ENCODE assay signal across 15 cellular contexts in the genomic region with DNA sequence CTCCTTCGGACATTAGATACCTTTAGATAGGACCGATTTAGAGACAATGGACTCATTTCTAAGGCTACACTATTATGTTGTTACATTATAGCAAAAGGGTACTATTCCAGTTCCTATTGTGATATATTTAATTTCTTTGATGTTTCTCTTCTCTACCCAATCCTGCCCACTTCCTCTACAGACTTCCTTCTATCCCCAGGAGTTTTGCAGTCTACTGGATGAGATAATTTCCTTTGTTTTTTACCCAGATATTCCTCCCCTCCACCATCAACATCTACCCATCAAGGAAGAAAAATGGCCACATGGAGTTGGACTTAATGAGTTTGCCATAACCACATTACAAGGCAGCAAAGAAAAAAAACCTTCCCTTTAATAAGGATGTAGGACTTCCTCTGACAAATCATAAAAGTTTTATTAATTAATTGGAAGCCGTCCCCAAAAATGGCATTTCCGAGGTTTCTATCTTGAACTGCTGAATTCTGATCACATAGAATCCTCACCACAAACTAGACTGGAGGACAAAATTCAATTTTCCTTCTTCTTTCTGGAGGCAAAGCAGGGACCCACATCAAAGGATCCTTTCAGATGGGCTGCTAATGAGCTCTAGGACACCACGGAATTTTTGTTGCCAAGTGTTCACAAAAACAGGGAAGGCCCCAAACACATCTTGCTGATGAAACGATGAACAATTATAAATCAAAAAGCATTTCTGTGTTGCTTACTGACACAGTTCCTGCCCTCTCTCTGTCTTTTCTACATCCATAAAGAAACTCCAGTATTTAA. TPM values are rescaled to one million over a fixed set of nuclear protein-coding genes. Genes with fewer than 3 reads are reported as not detected.
A peak's percentile ranks its signal among the peaks of the same experiment; 100 is the strongest.
DNase-seq lines count a peak whose midpoint lies in the region; ATAC-seq lines count a peak whose summit lies in the region.
"Had no signal": no experiment of that assay in that cellular context is flagged by ENCODE, and none has a peak within 500 bp of the region (broad histone marks: within the 10 kb centered on the region; RNA-seq: fewer than 3 reads in every experiment).

No MANE protein-coding gene starts in this region.

- H3K9me3 Mint-ChIP-seq in activated T-helper 1 cell treated with anti-CD3 and anti-CD28 coated beads, Interleukin-12 subunit alpha, Interleukin-12 subunit beta, Interleukin-2, Interleukin-4 antibody, amounts not matched to agents 30 ng/mL and 10 ng/mL and 1 ng/mL, durations not matched to agents 14 hours and 24 hours and 36 hours = no peaks in the 10 kb centered on the region
- H3K9me3 Mint-ChIP-seq: activated CD8-positive, alpha-beta T cell treated with anti-CD3 and anti-CD28 coated beads for 36 hours; memory B cell; stimulated activated naive CD8-positive, alpha-beta T cell treated with anti-CD3 and anti-CD28 coated beads, Interleukin-15, amount 100 ng/mL, for 72 hours had no signal

- WGBS in GM23248 (ENCODE audit: low coverage in 1 of 2, low lambda C conversion rate in 2 of 2, missing lambda C conversion rate in 2 of 2), 2 experiments = 50 to 53% methylated on average over 6 of the region's 6 CpGs

- peaks cover 30% of the 10 kb centered on the region for H3K4me1 Mint-ChIP-seq in activated T-helper 1 cell treated with anti-CD3 and anti-CD28 coated beads, Interleukin-12 subunit alpha, Interleukin-12 subunit beta, Interleukin-2, Interleukin-4 antibody, amounts not matched to agents 30 ng/mL and 10 ng/mL and 1 ng/mL, durations not matched to agents 14 hours and 24 hours and 36 hours (ENCODE audit: low read depth)

- peaks cover 16% of the 10 kb centered on the region for H3K27me3 Mint-ChIP-seq in activated T-helper 1 cell treated with anti-CD3 and anti-CD28 coated beads, Interleukin-12 subunit alpha, Interleukin-12 subunit beta, Interleukin-2, Interleukin-4 antibody, amounts not matched to agents 30 ng/mL and 10 ng/mL and 1 ng/mL, durations not matched to agents 14 hours and 24 hours and 36 hours (ENCODE audit: insufficient read depth)

- H3K4me2 ChIP-seq in BLaER1 (peak overlapping the region; percentile 79), GM23248 (ENCODE audit: unreplicated experiment) (no peak overlapping the region)

- intact Hi-C loops in activated T-helper 1 cell treated with anti-CD3 and anti-CD28 coated beads, Interleukin-12 subunit alpha, Interleukin-12 subunit beta, Interleukin-2, Interleukin-4 antibody, amounts not matched to agents 30 ng/mL and 10 ng/mL and 1 ng/mL, durations not matched to agents 14 hours and 24 hours and 36 hours (cut with micrococcal nuclease) = loop anchor here (1.0 kb wide), 1 partner anchor 28 kb away; no protein-coding TSS in a partner anchor
- intact Hi-C loops in left cardiac atrium (cut with DNase I) = no loop called here

- H3K27ac ChIP-seq in BLaER1 (peak overlapping the region; percentile 88), skin epidermis (peak overlapping the region in 16 of 21 experiments; percentile 1 to 80 (median 46)), GM23248 (no peak overlapping the region)
- H3K27ac ChIP-seq: SK-N-MC had no signal

- H3K4me3 Mint-ChIP-seq in activated T-helper 1 cell treated with anti-CD3 and anti-CD28 coated beads, Interleukin-12 subunit alpha, Interleukin-12 subunit beta, Interleukin-2, Interleukin-4 antibody, amounts not matched to agents 30 ng/mL and 10 ng/mL and 1 ng/mL, durations not matched to agents 14 hours and 24 hours and 36 hours = peak overlapping the region; percentile 84

- H3K27me3 ChIP-seq in BLaER1 (no peaks in the 10 kb centered on the region), GM23248 (replicated peaks; ENCODE audit: insufficient read depth) (peaks cover 14% of the 10 kb centered on the region; the same call in 1 of the 2 replicates)

- H3K36me3 ChIP-seq in BLaER1 = no peaks in the 10 kb centered on the region
- H3K36me3 ChIP-seq in GM23248 (ENCODE audit: low read depth) = no peaks in the 10 kb centered on the region

- H3K9ac ChIP-seq in BLaER1 = peak overlapping the region; percentile 90
- no peak overlapping the region for H3K9ac ChIP-seq in GM23248

- H3K4me1 ChIP-seq in BLaER1 = peaks cover 41% of the 10 kb centered on the region
- no peaks in the 10 kb centered on the region for H3K4me1 ChIP-seq in GM23248 (ENCODE audit: insufficient read depth)

- H3K9me2 ChIP-seq in GM23248 (ENCODE audit: insufficient read depth) = no peaks in the 10 kb centered on the region

- H3K79me2 ChIP-seq in GM23248 (ENCODE audit: insufficient read depth) = no peaks in the 10 kb centered on the region

- H4K20me1 ChIP-seq in BLaER1 (no peaks in the 10 kb centered on the region), GM23248 (ENCODE audit: insufficient read depth) (no peaks in the 10 kb centered on the region)

- H3K4me3 ChIP-seq in BLaER1 (peak overlapping the region; percentile 73), skin epidermis (peak overlapping the region in 6 of 7 experiments; percentile 5 to 32 (median 22)), GM23248 (no peak overlapping the region)
- H3K4me3 ChIP-seq: SK-N-MC had no signal

- in situ Hi-C loops in GM23248 (cut with MboI) = no loop called here

- DNase-seq in activated T-helper 1 cell treated with anti-CD3 and anti-CD28 coated beads, Interleukin-12 subunit alpha, Interleukin-12 subunit beta, Interleukin-2, Interleukin-4 antibody, amounts not matched to agents 30 ng/mL and 10 ng/mL and 1 ng/mL, durations not matched to agents 14 hours and 24 hours and 36 hours (ENCODE audit: low spot score) = no peak
- no peak for DNase-seq in left cardiac atrium
- DNase-seq in NCI-H187 treated with DMSO at 0.1 percent for 48 hours (lab: John Stamatoyannopoulos, UW) = no peak
- DNase-seq in NCI-H2196 (lab: John Stamatoyannopoulos, UW; ENCODE audit: unreplicated experiment) = no peak
- DNase-seq in GM23248 = no peak
- no peak for DNase-seq in NCI-H774 (lab: John Stamatoyannopoulos, UW)
- DNase-seq: activated CD8-positive, alpha-beta T cell treated with anti-CD3 and anti-CD28 coated beads for 36 hours; activated effector memory CD4-positive, alpha-beta T cell treated with anti-CD3 and anti-CD28 coated beads, Interleukin-2, amount 50 U/mL, for 16 hours; effector CD8-positive, alpha-beta T cell; NCI-H1417; stimulated activated naive CD8-positive, alpha-beta T cell treated with anti-CD3 and anti-CD28 coated beads, Interleukin-15, amount 100 ng/mL, for 72 hours had no signal

- no peak overlapping the region for H2AFZ ChIP-seq in GM23248

- no peaks in the 10 kb centered on the region for H3F3A ChIP-seq in GM23248 (ENCODE audit: insufficient read depth)

- peaks cover 5% of the 10 kb centered on the region; the same call in 1 of the 2 replicates for H3K9me3 ChIP-seq in BLaER1
- no peaks in the 10 kb centered on the region for H3K9me3 ChIP-seq in GM23248 (ENCODE audit: low read depth)

- peaks cover 3% of the 10 kb centered on the region for H3K36me3 Mint-ChIP-seq in activated T-helper 1 cell treated with anti-CD3 and anti-CD28 coated beads, Interleukin-12 subunit alpha, Interleukin-12 subunit beta, Interleukin-2, Interleukin-4 antibody, amounts not matched to agents 30 ng/mL and 10 ng/mL and 1 ng/mL, durations not matched to agents 14 hours and 24 hours and 36 hours (ENCODE audit: low read depth)
- H3K36me3 Mint-ChIP-seq: memory B cell had no signal

- H3K27ac Mint-ChIP-seq in activated T-helper 1 cell treated with anti-CD3 and anti-CD28 coated beads, Interleukin-12 subunit alpha, Interleukin-12 subunit beta, Interleukin-2, Interleukin-4 antibody, amounts not matched to agents 30 ng/mL and 10 ng/mL and 1 ng/mL, durations not matched to agents 14 hours and 24 hours and 36 hours = no peak overlapping the region
- H3K27ac Mint-ChIP-seq: activated CD8-positive, alpha-beta T cell treated with anti-CD3 and anti-CD28 coated beads for 36 hours; memory B cell; stimulated activated naive CD8-positive, alpha-beta T cell treated with anti-CD3 and anti-CD28 coated beads, Interleukin-15, amount 100 ng/mL, for 72 hours had no signal

- peak; percentile 19 to 71 for ATAC-seq in left cardiac atrium
- ATAC-seq: activated CD8-positive, alpha-beta T cell treated with anti-CD3 and anti-CD28 coated beads for 36 hours had no signal

RNA-seq across cellular contexts. Expression of a gene that starts 33.4 kb away (rescaled TPM):
- 83.3 and 83.6 TPM in 2 replicates for total RNA-seq in activated T-helper 1 cell treated with anti-CD3 and anti-CD28 coated beads, Interleukin-12 subunit alpha, Interleukin-12 subunit beta, Interleukin-2, Interleukin-4 antibody, amounts not matched to agents 30 ng/mL and 10 ng/mL and 1 ng/mL, durations not matched to agents 14 hours and 24 hours and 36 hours
- total RNA-seq in left cardiac atrium = 10 to 100 TPM; 36.7 to 38.1 TPM
- not detected in 2 replicates for total RNA-seq in GM23248 (2014; rRNA removed; shearing (Covaris generic))
- polyA plus RNA-seq in GM23248 (2016; fragmentation: Nextera tagmentation; extraction: Ambion mirVana) = 0.06 TPM in 1 of 2 replicates, not detected in the other

Comparison
In these comparisons a context has a peak if more than half of its experiments do, and no peak if none do; other contexts are left out.
1. RNA of a gene that starts 33.4 kb away (total RNA-seq): 83.3 to 83.6 TPM in activated T-helper 1 cell treated with anti-CD3 and anti-CD28 coated beads, Interleukin-12 subunit alpha, Interleukin-12 subunit beta, Interleukin-2, Interleukin-4 antibody, amounts not matched to agents 30 ng/mL and 10 ng/mL and 1 ng/mL, durations not matched to agents 14 hours and 24 hours and 36 hours and 36.7 to 38.1 TPM in left cardiac atrium; not detected in GM23248; every median in the first group is over 10 times any median in the second.